24 cellular contexts compared by ENCODE assay signal in genomic region chr16:15754821-15755534, GRCh38.
"Had no signal": no experiment of that assay in that cellular context is flagged by ENCODE, and none has a peak within 500 bp of the region (broad histone marks: within the 10 kb centered on the region; RNA-seq: fewer than 3 reads in every experiment).

No MANE protein-coding gene starts in this region.

- H3K27ac Mint-ChIP-seq: activated naive CD4-positive, alpha-beta T cell treated with anti-CD3 and anti-CD28 coated beads, Interleukin-2, amount 50 U/mL, for 24 hours; brain; endodermal cell; nephron; stimulated activated naive CD8-positive, alpha-beta T cell treated with anti-CD3 and anti-CD28 coated beads, Interleukin-15, Interleukin-2, amounts not matched to agents 100 ng/mL and 50 ng/mL, for 24 hours; T-cell had no signal

- H3K4me3 ChIP-seq: dorsolateral prefrontal cortex, ovary, psoas muscle had no signal

- H3K4me1 Mint-ChIP-seq: brain; central memory CD8-positive, alpha-beta T cell; endodermal cell; nephron had no signal

- H3K4me3 Mint-ChIP-seq: activated naive CD4-positive, alpha-beta T cell treated with anti-CD3 and anti-CD28 coated beads, Interleukin-2, amount 50 U/mL, for 24 hours; brain; central memory CD8-positive, alpha-beta T cell; endodermal cell; nephron; stimulated activated naive CD8-positive, alpha-beta T cell treated with anti-CD3 and anti-CD28 coated beads, Interleukin-15, Interleukin-2, amounts not matched to agents 100 ng/mL and 50 ng/mL, for 24 hours; T-cell had no signal

- H3K36me3 Mint-ChIP-seq: activated naive CD4-positive, alpha-beta T cell treated with anti-CD3 and anti-CD28 coated beads, Interleukin-2, amount 50 U/mL, for 24 hours; brain; T-cell had no signal

- H3K27me3 ChIP-seq: neutrophil, ovary had no signal

- H3K4me1 ChIP-seq: psoas muscle had no signal

- FAIRE-seq: colon, TTC549 had no signal

- H3K9me3 ChIP-seq: neutrophil, ovary, psoas muscle had no signal

- H3K36me3 ChIP-seq: neutrophil, ovary had no signal

- H3K27me3 Mint-ChIP-seq: activated naive CD4-positive, alpha-beta T cell treated with anti-CD3 and anti-CD28 coated beads, Interleukin-2, amount 50 U/mL, for 24 hours; stimulated activated naive CD8-positive, alpha-beta T cell treated with anti-CD3 and anti-CD28 coated beads, Interleukin-15, Interleukin-2, amounts not matched to agents 100 ng/mL and 50 ng/mL, for 24 hours had no signal

- DNase-seq: activated CD4-positive, alpha-beta T cell treated with anti-CD3 and anti-CD28 coated beads for 1 hour; activated gamma-delta T cell treated with Interleukin-2 at 50 U/mL for 16 hours; activated T-cell treated with anti-CD3 and anti-CD28 coated beads, Interleukin-2, amount 50 U/mL, for 1 hour; anterior cingulate cortex; dorsolateral prefrontal cortex; endodermal cell; foreskin melanocyte; hippocampal formation; left colon; mesenchymal stem cell; ovary; psoas muscle; right cardiac atrium; stimulated activated CD4-positive, alpha-beta T cell treated with anti-CD3 and anti-CD28 coated beads, Interleukin-1b, Interleukin-23, amount 100 ng/mL, for 48 hours; T-cell; trophoblast cell had no signal

- H3K9me3 Mint-ChIP-seq: activated naive CD4-positive, alpha-beta T cell treated with anti-CD3 and anti-CD28 coated beads, Interleukin-2, amount 50 U/mL, for 24 hours; central memory CD8-positive, alpha-beta T cell; endodermal cell; nephron; stimulated activated naive CD8-positive, alpha-beta T cell treated with anti-CD3 and anti-CD28 coated beads, Interleukin-15, Interleukin-2, amounts not matched to agents 100 ng/mL and 50 ng/mL, for 24 hours; T-cell had no signal

- H3K27ac ChIP-seq: dorsolateral prefrontal cortex, neutrophil, ovary, psoas muscle had no signal
